8 cellular contexts compared by ENCODE assay signal in genomic region chr1:960371-961131, GRCh38. TPM values are rescaled to one million over a fixed set of nuclear protein-coding genes. Genes with fewer than 3 reads are reported as not detected.
DNase-seq lines count a peak whose midpoint lies in the region; ATAC-seq and TF ChIP-seq lines count a peak whose summit lies in the region.

TSS of gene KLHL17 (plus strand) at chr1:960584. CDS start at chr1:960694, 110 bp downstream.

- H3K9ac ChIP-seq in duodenal mucosa (ENCODE audit: low read depth in 1 of 2, low read length in 2 of 2): no peak within 1 kb of the TSS

- H3K9me3 ChIP-seq in duodenal mucosa (ENCODE audit: control insufficient read depth in 1 of 2, low read length in 2 of 2) (no peaks in the 10 kb centered on the region), lower lobe of right lung (no peaks in the 10 kb centered on the region)

- H3K27me3 Mint-ChIP-seq in activated CD4-positive, alpha-beta memory T cell treated with anti-CD3 and anti-CD28 coated beads, Interleukin-2, amount 10 ng/mL, durations not matched to agents 7 days and 5 days: no peaks in the 10 kb centered on the region

- no peaks in the 10 kb centered on the region for H3K27me3 ChIP-seq in duodenal mucosa (ENCODE audit: control insufficient read depth in 1 of 2, insufficient read depth in 2 of 2, low read length in 2 of 2)
- H3K27me3 ChIP-seq in lower lobe of right lung (ENCODE audit: low read depth): no peaks in the 10 kb centered on the region

- CTCF ChIA-PET in activated CD4-positive, alpha-beta memory T cell treated with anti-CD3 and anti-CD28 coated beads, Interleukin-2, amount 10 ng/mL, durations not matched to agents 7 days and 5 days (lab: Charles Lee): no interaction called here

- H3K27ac Mint-ChIP-seq in activated CD4-positive, alpha-beta memory T cell treated with anti-CD3 and anti-CD28 coated beads, Interleukin-2, amount 10 ng/mL, durations not matched to agents 7 days and 5 days: peak within 1 kb of the TSS; percentile 47

- H3K36me3 ChIP-seq in duodenal mucosa (ENCODE audit: control insufficient read depth in 1 of 2, insufficient read depth in 2 of 2, low read length in 2 of 2): peaks cover 9 to 16% of the 10 kb centered on the region in 2 donors
- H3K36me3 ChIP-seq in lower lobe of right lung: peaks cover 21% of the 10 kb centered on the region

- H3K27ac ChIP-seq in duodenal mucosa (ENCODE audit: low read depth, low read length) (no peak within 1 kb of the TSS), lower lobe of right lung (no peak within 1 kb of the TSS)

- intact Hi-C loops in lower lobe of right lung (cut with DNase I): no loop called here

- peak; percentile 74 to 76 for ATAC-seq in lower lobe of right lung
- ATAC-seq in HG03565 (IDR thresholded peaks at IDR 0.05; ENCODE audit: unreplicated experiment): no peak

- DNase-seq in DMS79 (lab: John Stamatoyannopoulos, UW): peak; percentile 14
- DNase-seq in HCEC 1CT: peak; percentile 58
- DNase-seq in NCI-H748 (lab: John Stamatoyannopoulos, UW; ENCODE audit: unreplicated experiment): peak; percentile 76
- peak; percentile 85 for DNase-seq in activated CD4-positive, alpha-beta memory T cell treated with anti-CD3 and anti-CD28 coated beads, Interleukin-2, amount 10 ng/mL, durations not matched to agents 7 days and 5 days
- DNase-seq in lower lobe of right lung: peak; percentile 87
- DNase-seq in stimulated activated CD4-positive, alpha-beta T cell treated with anti-CD3 and anti-CD28 coated beads, TNF-alpha, amount 100 ng/mL, for 24 hours (ENCODE audit: low read depth in 3 of 3): peak; percentile 62 to 84 (median 70)

- POLR2A ChIA-PET in activated CD4-positive, alpha-beta memory T cell treated with anti-CD3 and anti-CD28 coated beads, Interleukin-2, amount 10 ng/mL, durations not matched to agents 7 days and 5 days (lab: Charles Lee): no interaction called here

- H3K4me1 ChIP-seq in duodenal mucosa (ENCODE audit: control insufficient read depth in 1 of 2, insufficient read depth in 2 of 2, low read length in 2 of 2): peaks cover 9 to 23% of the 10 kb centered on the region in 2 donors
- H3K4me1 ChIP-seq in lower lobe of right lung: peaks cover 25% of the 10 kb centered on the region

- peak within 1 kb of the TSS; percentile 22 to 57 for H3K4me3 ChIP-seq in duodenal mucosa (ENCODE audit: low read depth in 1 of 2, low read length in 2 of 2)
- H3K4me3 ChIP-seq in lower lobe of right lung: peak within 1 kb of the TSS; percentile 96

- peaks cover 36% of the 10 kb centered on the region for H3K4me1 Mint-ChIP-seq in activated CD4-positive, alpha-beta memory T cell treated with anti-CD3 and anti-CD28 coated beads, Interleukin-2, amount 10 ng/mL, durations not matched to agents 7 days and 5 days

- TF ChIP-seq CTCF in lower lobe of right lung (IDR thresholded peaks at IDR 0.05): no peak

- no peaks in the 10 kb centered on the region for H3K9me3 Mint-ChIP-seq in activated CD4-positive, alpha-beta memory T cell treated with anti-CD3 and anti-CD28 coated beads, Interleukin-2, amount 10 ng/mL, durations not matched to agents 7 days and 5 days

- H3K4me3 Mint-ChIP-seq in activated CD4-positive, alpha-beta memory T cell treated with anti-CD3 and anti-CD28 coated beads, Interleukin-2, amount 10 ng/mL, durations not matched to agents 7 days and 5 days: peak within 1 kb of the TSS; percentile 82

- H3K36me3 Mint-ChIP-seq in activated CD4-positive, alpha-beta memory T cell treated with anti-CD3 and anti-CD28 coated beads, Interleukin-2, amount 10 ng/mL, durations not matched to agents 7 days and 5 days (ENCODE audit: low read depth): peaks cover 24% of the 10 kb centered on the region

RNA-seq across cellular contexts. Expression of gene KLHL17, which starts in this region (rescaled TPM):
- 10 to 100 TPM; 28.6 to 31.7 TPM for total RNA-seq in activated CD4-positive, alpha-beta memory T cell treated with anti-CD3 and anti-CD28 coated beads, Interleukin-2, amount 10 ng/mL, durations not matched to agents 7 days and 5 days
- total RNA-seq in lower lobe of right lung: 17.0 TPM

Comparison
In these comparisons a context has a peak if more than half of its experiments do, and no peak if none do; other contexts are left out.
1. DNase-seq: peak in every context shown above with its lines; median percentile 87 in lower lobe of right lung; 85 in activated CD4-positive, alpha-beta memory T cell treated with anti-CD3 and anti-CD28 coated beads, Interleukin-2, amount 10 ng/mL, durations not matched to agents 7 days and 5 days; 76 in NCI-H748; 70 in stimulated activated CD4-positive, alpha-beta T cell treated with anti-CD3 and anti-CD28 coated beads, TNF-alpha, amount 100 ng/mL, for 24 hours; 58 in HCEC 1CT; 14 in DMS79.